14 cellular contexts compared by ENCODE assay signal in the genomic region with DNA sequence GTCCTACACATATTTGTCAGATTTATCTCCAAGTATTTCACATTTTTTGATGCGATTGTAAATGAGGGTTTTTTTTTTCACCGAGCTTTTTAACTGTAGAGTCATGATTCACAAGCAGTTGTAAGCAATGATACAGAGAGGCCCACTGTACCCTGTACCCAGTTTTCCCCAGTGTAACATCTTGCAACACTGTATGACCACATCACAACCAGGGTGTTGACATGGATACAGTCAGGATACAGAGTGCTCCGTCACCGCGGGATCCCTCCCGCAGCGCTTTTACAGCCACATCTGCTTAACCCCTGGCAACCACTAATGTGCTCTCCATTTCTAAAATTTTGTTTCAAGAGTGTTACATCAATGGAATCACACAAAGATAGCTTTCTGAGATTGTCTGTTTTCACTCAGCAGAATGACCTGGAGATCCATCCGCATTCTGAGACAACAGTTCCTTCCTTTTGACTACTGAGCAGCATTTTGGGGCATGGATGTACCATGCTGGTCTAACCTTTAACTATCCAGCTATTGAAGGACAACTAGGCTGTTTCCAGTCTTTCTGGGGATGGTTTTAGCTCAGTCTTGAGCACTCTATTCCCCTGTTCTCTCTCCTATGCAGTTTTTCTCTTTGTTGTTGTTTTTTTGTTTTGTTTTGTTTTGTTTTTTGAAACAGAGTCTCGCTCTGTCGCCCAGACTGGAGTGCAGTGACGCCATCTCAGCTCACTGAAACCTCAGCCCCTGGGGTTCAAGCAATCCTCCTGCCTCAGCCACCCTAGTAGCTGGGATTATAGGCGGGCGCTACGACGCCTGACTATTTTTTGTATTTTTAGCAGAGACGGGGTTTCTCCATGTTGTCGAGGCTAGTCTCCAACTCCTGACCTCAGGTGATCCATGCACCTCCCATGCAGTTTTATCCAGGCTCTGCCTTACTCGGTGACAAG. TPM values are rescaled to one million over a fixed set of nuclear protein-coding genes. Genes with fewer than 3 reads are reported as not detected.
A peak's percentile ranks its signal among the peaks of the same experiment; 100 is the strongest.
DNase-seq lines count a peak whose midpoint lies in the region; ATAC-seq and TF ChIP-seq lines count a peak whose summit lies in the region.
"Had no signal": no experiment of that assay in that cellular context is flagged by ENCODE, and none has a peak within 500 bp of the region (broad histone marks: within the 10 kb centered on the region; RNA-seq: fewer than 3 reads in every experiment).

No MANE protein-coding gene starts in this region.

- H4K20me1 ChIP-seq in hepatocyte (ENCODE audit: insufficient read depth, poor library complexity, severe bottlenecking) (no peaks in the 10 kb centered on the region), SK-N-SH (ENCODE audit: insufficient read depth) (no peaks in the 10 kb centered on the region)

- no peaks in the 10 kb centered on the region for H3K9me3 Mint-ChIP-seq in activated CD4-positive, alpha-beta memory T cell treated with anti-CD3 and anti-CD28 coated beads for 36 hours
- H3K9me3 Mint-ChIP-seq in activated CD4-positive, alpha-beta memory T cell treated with anti-CD3 and anti-CD28 coated beads, Interleukin-2, amount 10 ng/mL, durations not matched to agents 7 days and 5 days = no peaks in the 10 kb centered on the region
- H3K9me3 Mint-ChIP-seq: activated naive CD4-positive, alpha-beta T cell treated with anti-CD3 and anti-CD28 coated beads, Interleukin-2, amount 50 U/mL, for 24 hours; endodermal cell had no signal

- ATAC-seq in GM21360 (IDR thresholded peaks at IDR 0.05; ENCODE audit: unreplicated experiment) = no peak

- H3K9me2 ChIP-seq in hepatocyte (replicated peaks; ENCODE audit: insufficient read depth) (no peaks in the 10 kb centered on the region), SK-N-SH (no peaks in the 10 kb centered on the region)

- peak overlapping the region; percentile 47 for H3K9ac ChIP-seq in adipocyte (ENCODE audit: low read length)
- H3K9ac ChIP-seq in SK-N-SH = no peak overlapping the region

- peaks cover 3% of the 10 kb centered on the region for H3F3A ChIP-seq in SK-N-SH (replicated peaks; ENCODE audit: insufficient read depth)

- peak overlapping the region; percentile 59 for H3K4me3 ChIP-seq in adipocyte (ENCODE audit: low read length)
- no peak overlapping the region for H3K4me3 ChIP-seq in hepatocyte
- no peak overlapping the region for H3K4me3 ChIP-seq in stomach
- no peak overlapping the region for H3K4me3 ChIP-seq in SK-N-SH (ENCODE audit: low read depth in 2 of 2, low read length in 1 of 2)

- no peaks in the 10 kb centered on the region for H3K36me3 ChIP-seq in adipocyte (ENCODE audit: control insufficient read depth, insufficient read depth, low read length, severe bottlenecking)
- H3K36me3 ChIP-seq in hepatocyte (replicated peaks; ENCODE audit: insufficient read depth, low read depth) = no peaks in the 10 kb centered on the region
- no peaks in the 10 kb centered on the region for H3K36me3 ChIP-seq in stomach
- no peaks in the 10 kb centered on the region for H3K36me3 ChIP-seq in SK-N-SH (replicated peaks in 1 of 2; ENCODE audit: control insufficient read depth in 1 of 2, insufficient read depth in 2 of 2, low read length in 1 of 2)

- intact Hi-C loops in activated CD4-positive, alpha-beta memory T cell treated with anti-CD3 and anti-CD28 coated beads for 36 hours (cut with micrococcal nuclease) = no loop called here
- intact Hi-C loops in stomach (cut with DNase I; ENCODE audit: low total_unique reads) = no loop called here

- no peak for TF ChIP-seq RAD21 in SK-N-SH (IDR thresholded peaks at IDR 0.05; ENCODE audit: low read length)

- DNase-seq in activated CD4-positive, alpha-beta memory T cell treated with anti-CD3 and anti-CD28 coated beads for 36 hours = peak; percentile 4
- no peak for DNase-seq in activated CD4-positive, alpha-beta memory T cell treated with anti-CD3 and anti-CD28 coated beads, Interleukin-2, amount 10 ng/mL, durations not matched to agents 7 days and 5 days
- peak; percentile 52 for DNase-seq in adipocyte (ENCODE audit: low read depth)
- DNase-seq in hepatocyte (ENCODE audit: low spot score) = peak; percentile 85
- DNase-seq in stomach = peak; percentile 24
- DNase-seq in activated CD8-positive, alpha-beta memory T cell treated with anti-CD3 and anti-CD28 coated beads for 24 hours = no peak
- no peak for DNase-seq in SK-N-SH
- DNase-seq: activated CD4-positive, alpha-beta T cell treated with anti-CD3 and anti-CD28 coated beads for 1 hour; endodermal cell; NCI-H2029 treated with DMSO at 0.1 percent for 48 hours; stimulated activated CD4-positive, alpha-beta T cell treated with anti-CD3 and anti-CD28 coated beads, Interleukin-4, amount 100 ng/mL, for 24 hours had no signal

- H3K27me3 Mint-ChIP-seq in activated CD4-positive, alpha-beta memory T cell treated with anti-CD3 and anti-CD28 coated beads for 36 hours = no peaks in the 10 kb centered on the region
- peaks cover 2% of the 10 kb centered on the region for H3K27me3 Mint-ChIP-seq in activated CD4-positive, alpha-beta memory T cell treated with anti-CD3 and anti-CD28 coated beads, Interleukin-2, amount 10 ng/mL, durations not matched to agents 7 days and 5 days
- H3K27me3 Mint-ChIP-seq: activated naive CD4-positive, alpha-beta T cell treated with anti-CD3 and anti-CD28 coated beads, Interleukin-2, amount 50 U/mL, for 24 hours had no signal

- peaks cover 16% of the 10 kb centered on the region for H3K4me1 ChIP-seq in adipocyte (ENCODE audit: control insufficient read depth, insufficient read depth, low read length)
- H3K4me1 ChIP-seq in hepatocyte (ENCODE audit: insufficient read depth) = no peaks in the 10 kb centered on the region
- no peaks in the 10 kb centered on the region for H3K4me1 ChIP-seq in stomach
- H3K4me1 ChIP-seq in SK-N-SH (ENCODE audit: control insufficient read depth in 1 of 2, insufficient read depth in 2 of 2, low read depth in 1 of 2, low read length in 1 of 2) = no peaks in the 10 kb centered on the region

- no peaks in the 10 kb centered on the region for H3K36me3 Mint-ChIP-seq in activated CD4-positive, alpha-beta memory T cell treated with anti-CD3 and anti-CD28 coated beads for 36 hours
- no peaks in the 10 kb centered on the region for H3K36me3 Mint-ChIP-seq in activated CD4-positive, alpha-beta memory T cell treated with anti-CD3 and anti-CD28 coated beads, Interleukin-2, amount 10 ng/mL, durations not matched to agents 7 days and 5 days (ENCODE audit: low read depth)
- H3K36me3 Mint-ChIP-seq: activated naive CD4-positive, alpha-beta T cell treated with anti-CD3 and anti-CD28 coated beads, Interleukin-2, amount 50 U/mL, for 24 hours had no signal

- 83% methylated on average over 18 of the region's 18 CpGs for WGBS in hepatocyte (ENCODE audit: low lambda C conversion rate, missing lambda C conversion rate)
- 87 to 93% (median 92%) methylated on average over 18 of the region's 18 CpGs for WGBS in stomach, 5 donors
- WGBS in SK-N-SH (ENCODE audit: low lambda C conversion rate) = 85% methylated on average over 18 of the region's 18 CpGs

- H3K27ac Mint-ChIP-seq in activated CD4-positive, alpha-beta memory T cell treated with anti-CD3 and anti-CD28 coated beads for 36 hours = no peak overlapping the region
- H3K27ac Mint-ChIP-seq in activated CD4-positive, alpha-beta memory T cell treated with anti-CD3 and anti-CD28 coated beads, Interleukin-2, amount 10 ng/mL, durations not matched to agents 7 days and 5 days = no peak overlapping the region
- H3K27ac Mint-ChIP-seq: activated naive CD4-positive, alpha-beta T cell treated with anti-CD3 and anti-CD28 coated beads, Interleukin-2, amount 50 U/mL, for 24 hours; endodermal cell had no signal

- CTCF ChIA-PET in activated CD4-positive, alpha-beta memory T cell treated with anti-CD3 and anti-CD28 coated beads for 36 hours (lab: Charles Lee) = interaction anchor here (0.6 to 1.2 kb wide), 2 partner anchors 10 to 13 kb away, joined by 3 read pairs; no protein-coding TSS in a partner anchor
- CTCF ChIA-PET in activated CD4-positive, alpha-beta memory T cell treated with anti-CD3 and anti-CD28 coated beads, Interleukin-2, amount 10 ng/mL, durations not matched to agents 7 days and 5 days (lab: Charles Lee) = interaction anchor here (0.6 to 1.4 kb wide), 3 partner anchors 8 to 14 kb away, joined by 3 to 5 read pairs (median 3); no protein-coding TSS in a partner anchor
- CTCF ChIA-PET in SK-N-SH (lab: Yijun Ruan, JAX) = interaction anchor here (0.6 to 2.8 kb wide), 4 partner anchors 8 to 330 kb away, joined by 3 to 12 read pairs (median 4); no protein-coding TSS in a partner anchor

- H3K27me3 ChIP-seq in adipocyte (replicated peaks; ENCODE audit: control insufficient read depth, insufficient read depth, low read length) (no peaks in the 10 kb centered on the region), hepatocyte (no peaks in the 10 kb centered on the region), stomach (no peaks in the 10 kb centered on the region), SK-N-SH (ENCODE audit: insufficient read depth) (no peaks in the 10 kb centered on the region)

- POLR2A ChIA-PET in activated CD4-positive, alpha-beta memory T cell treated with anti-CD3 and anti-CD28 coated beads for 36 hours (lab: Charles Lee) = no interaction called here
- POLR2A ChIA-PET in activated CD4-positive, alpha-beta memory T cell treated with anti-CD3 and anti-CD28 coated beads, Interleukin-2, amount 10 ng/mL, durations not matched to agents 7 days and 5 days (lab: Charles Lee) = no interaction called here
- POLR2A ChIA-PET in SK-N-SH (lab: Yijun Ruan, JAX) = no interaction called here

- peak overlapping the region; percentile 45 for H3K27ac ChIP-seq in hepatocyte
- no peak overlapping the region for H3K27ac ChIP-seq in stomach
- H3K27ac ChIP-seq in SK-N-SH (ENCODE audit: low read depth in 2 of 2, low read length in 1 of 2) = no peak overlapping the region

- H3K4me2 ChIP-seq in hepatocyte = no peak overlapping the region
- H3K4me2 ChIP-seq in SK-N-SH = no peak overlapping the region

- no peak for TF ChIP-seq CTCF in hepatocyte (IDR thresholded peaks at IDR 0.05; ENCODE audit: poor library complexity)
- no peak for TF ChIP-seq CTCF in stomach (IDR thresholded peaks at IDR 0.05)
- TF ChIP-seq CTCF in SK-N-SH (IDR thresholded peaks at IDR 0.05) = no peak

- no peak overlapping the region for H2AFZ ChIP-seq in hepatocyte
- H2AFZ ChIP-seq in SK-N-SH (ENCODE audit: low read depth) = no peak overlapping the region

- no peaks in the 10 kb centered on the region for H3K9me3 ChIP-seq in adipocyte (ENCODE audit: control insufficient read depth, low read length)
- H3K9me3 ChIP-seq in hepatocyte (ENCODE audit: low read depth) = no peaks in the 10 kb centered on the region
- H3K9me3 ChIP-seq in stomach = no peaks in the 10 kb centered on the region
- H3K9me3 ChIP-seq in SK-N-SH = no peaks in the 10 kb centered on the region

- H3K79me2 ChIP-seq in hepatocyte (no peaks in the 10 kb centered on the region), SK-N-SH (ENCODE audit: insufficient read depth) (no peaks in the 10 kb centered on the region)

- TF ChIP-seq POLR2A in stomach (IDR thresholded peaks at IDR 0.05) = no peak

- no peak overlapping the region for H3K4me3 Mint-ChIP-seq in activated CD4-positive, alpha-beta memory T cell treated with anti-CD3 and anti-CD28 coated beads for 36 hours
- no peak overlapping the region for H3K4me3 Mint-ChIP-seq in activated CD4-positive, alpha-beta memory T cell treated with anti-CD3 and anti-CD28 coated beads, Interleukin-2, amount 10 ng/mL, durations not matched to agents 7 days and 5 days
- H3K4me3 Mint-ChIP-seq: activated naive CD4-positive, alpha-beta T cell treated with anti-CD3 and anti-CD28 coated beads, Interleukin-2, amount 50 U/mL, for 24 hours; endodermal cell had no signal

- no peaks in the 10 kb centered on the region for H3K4me1 Mint-ChIP-seq in activated CD4-positive, alpha-beta memory T cell treated with anti-CD3 and anti-CD28 coated beads for 36 hours (ENCODE audit: low read depth)
- H3K4me1 Mint-ChIP-seq in activated CD4-positive, alpha-beta memory T cell treated with anti-CD3 and anti-CD28 coated beads, Interleukin-2, amount 10 ng/mL, durations not matched to agents 7 days and 5 days = no peaks in the 10 kb centered on the region
- H3K4me1 Mint-ChIP-seq: activated naive CD4-positive, alpha-beta T cell treated with anti-CD3 and anti-CD28 coated beads, Interleukin-2, amount 50 U/mL, for 24 hours; endodermal cell had no signal

- TF ChIP-seq EP300 in stomach (IDR thresholded peaks at IDR 0.05) (no peak), SK-N-SH (IDR thresholded peaks at IDR 0.05; ENCODE audit: borderline replicate concordance in 1 of 2, low read depth in 1 of 2, low read length in 1 of 2) (no peak)

RNA-seq across cellular contexts. Expression of a gene that starts 25.9 kb away (rescaled TPM):
- not detected for total RNA-seq in activated CD4-positive, alpha-beta memory T cell treated with anti-CD3 and anti-CD28 coated beads for 36 hours
- not detected for total RNA-seq in activated CD4-positive, alpha-beta memory T cell treated with anti-CD3 and anti-CD28 coated beads, Interleukin-2, amount 10 ng/mL, durations not matched to agents 7 days and 5 days
- total RNA-seq in hepatocyte (13.0 and 23.4 TPM in 2 replicates), stomach (10 to 100 TPM in 4 of 5 donors, 1 to 10 TPM in 1; 3.5 to 27.8 (median 15.2) TPM)
- polyA plus RNA-seq in hepatocyte (13.7 and 15.0 TPM in 2 replicates), stomach (10 to 100 TPM in 1 of 3 donors, 1 to 10 TPM in 2; 5.0 to 10.8 (median 5.0) TPM), SK-N-SH (2012; rRNA removed) (0.03 TPM in 1 of 2 replicates, not detected in the other)
- 0.01 TPM in 1 of 2 replicates, not detected in the other for polyA plus RNA-seq in SK-N-SH (2012; cell fraction: cytosol; rRNA removed)
- 0.06 and 0.13 TPM in 2 replicates for polyA plus RNA-seq in SK-N-SH (2012; cell fraction: nucleus; rRNA removed)

RNA-seq across cellular contexts. Expression of a gene that starts 48.4 kb away (rescaled TPM):
- total RNA-seq in activated CD4-positive, alpha-beta memory T cell treated with anti-CD3 and anti-CD28 coated beads for 36 hours = under 1 TPM; 0.51 to 0.71 TPM
- total RNA-seq in activated CD4-positive, alpha-beta memory T cell treated with anti-CD3 and anti-CD28 coated beads, Interleukin-2, amount 10 ng/mL, durations not matched to agents 7 days and 5 days = under 1 TPM; 0.86 to 0.95 TPM
- total RNA-seq in hepatocyte = 0.24 and 2.9 TPM in 2 replicates
- polyA plus RNA-seq in hepatocyte = 1.1 and 1.2 TPM in 2 replicates
- 10 to 100 TPM in 1 of 5 donors, 1 to 10 TPM in 1, under 1 TPM in 1, not detected in 2; 0.29 to 85.8 (median 2.9) TPM for total RNA-seq in stomach
- under 1 TPM; 0.12 to 0.95 (median 0.92) TPM for polyA plus RNA-seq in stomach
- 0.07 and 0.11 TPM in 2 replicates for polyA plus RNA-seq in SK-N-SH (2012; rRNA removed)
- polyA plus RNA-seq in SK-N-SH (2012; cell fraction: cytosol; rRNA removed) = 0.05 and 0.09 TPM in 2 replicates
- polyA plus RNA-seq in SK-N-SH (2012; cell fraction: nucleus; rRNA removed) = 0.21 and 0.44 TPM in 2 replicates
- total RNA-seq: HT-29 had no signal

Comparison
In these comparisons a context has a peak if more than half of its experiments do, and no peak if none do; other contexts are left out.
1. DNase-seq: peak in activated CD4-positive, alpha-beta memory T cell treated with anti-CD3 and anti-CD28 coated beads for 36 hours (single experiment), adipocyte (single experiment), hepatocyte (single experiment) and stomach (single experiment); none in activated CD4-positive, alpha-beta memory T cell treated with anti-CD3 and anti-CD28 coated beads, Interleukin-2, amount 10 ng/mL, durations not matched to agents 7 days and 5 days (single experiment), activated CD8-positive, alpha-beta memory T cell treated with anti-CD3 and anti-CD28 coated beads for 24 hours (single experiment) and SK-N-SH (single experiment).
2. RNA of a gene that starts 25.9 kb away (total RNA-seq): 13.0 to 23.4 TPM in hepatocyte and 3.5 to 27.8 TPM in stomach; not detected in activated CD4-positive, alpha-beta memory T cell treated with anti-CD3 and anti-CD28 coated beads for 36 hours and not detected in activated CD4-positive, alpha-beta memory T cell treated with anti-CD3 and anti-CD28 coated beads, Interleukin-2, amount 10 ng/mL, durations not matched to agents 7 days and 5 days; every median in the first group is over 4 times any median in the second.